In the genomic region with DNA sequence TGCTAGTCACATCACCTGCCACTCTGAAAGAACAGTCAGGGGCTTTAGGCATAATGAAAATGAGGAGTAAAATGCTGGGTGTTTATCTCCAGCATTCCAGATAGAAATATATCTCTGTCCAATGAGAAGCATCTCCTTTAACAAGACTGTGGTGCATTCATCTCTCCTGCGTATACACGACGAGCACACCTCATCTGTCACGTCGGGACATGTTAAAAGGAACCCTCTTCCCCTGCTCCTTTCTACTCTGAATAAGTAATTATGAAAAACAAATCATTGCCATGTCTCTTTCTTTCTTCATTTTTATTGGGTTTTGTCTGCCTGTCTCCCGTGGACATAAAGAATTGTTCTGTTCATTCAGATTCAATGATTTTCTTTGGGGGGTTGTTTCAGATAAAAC, we compare ENCODE assay signal across 1 cellular context.
TF ChIP-seq lines count a peak whose summit lies in the region.

No MANE protein-coding gene starts in this region.

TF ChIP-seq in IMR-90, 13 proteins besides CTCF, POLR2A, EP300 and RAD21:
- TF ChIP-seq, protein P1, sequence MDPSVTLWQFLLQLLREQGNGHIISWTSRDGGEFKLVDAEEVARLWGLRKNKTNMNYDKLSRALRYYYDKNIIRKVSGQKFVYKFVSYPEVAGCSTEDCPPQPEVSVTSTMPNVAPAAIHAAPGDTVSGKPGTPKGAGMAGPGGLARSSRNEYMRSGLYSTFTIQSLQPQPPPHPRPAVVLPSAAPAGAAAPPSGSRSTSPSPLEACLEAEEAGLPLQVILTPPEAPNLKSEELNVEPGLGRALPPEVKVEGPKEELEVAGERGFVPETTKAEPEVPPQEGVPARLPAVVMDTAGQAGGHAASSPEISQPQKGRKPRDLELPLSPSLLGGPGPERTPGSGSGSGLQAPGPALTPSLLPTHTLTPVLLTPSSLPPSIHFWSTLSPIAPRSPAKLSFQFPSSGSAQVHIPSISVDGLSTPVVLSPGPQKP (IDR thresholded peaks at IDR 0.05; ENCODE audit: borderline replicate concordance, low read depth, low read length), result no peak
- TF ChIP-seq RFX5 (IDR thresholded peaks at IDR 0.05; ENCODE audit: low read depth, low read length) (no peak), SMC3 (IDR thresholded peaks at IDR 0.05; ENCODE audit: low read depth, low read length) (no peak), MXI1 (IDR thresholded peaks at IDR 0.05; ENCODE audit: borderline replicate concordance, low read depth, low read length) (no peak), MAFK (IDR thresholded peaks at IDR 0.05; ENCODE audit: low read depth, low read length) (no peak), NFE2L2 (IDR thresholded peaks at IDR 0.05; ENCODE audit: low read depth, low read length) (no peak), CEBPB (IDR thresholded peaks at IDR 0.05; ENCODE audit: low read depth, low read length) (no peak), CHD1 (IDR thresholded peaks at IDR 0.05; ENCODE audit: low read depth, low read length) (no peak), RCOR1 (IDR thresholded peaks at IDR 0.05; ENCODE audit: insufficient replicate concordance, low read length) (no peak), BHLHE40 (IDR thresholded peaks at IDR 0.05; ENCODE audit: low read depth, low read length) (no peak), FOS (IDR thresholded peaks at IDR 0.05; ENCODE audit: low read depth, low read length) (no peak), MAZ (IDR thresholded peaks at IDR 0.05; ENCODE audit: borderline replicate concordance, low read depth, low read length) (no peak)
- TF ChIP-seq, protein P2, sequence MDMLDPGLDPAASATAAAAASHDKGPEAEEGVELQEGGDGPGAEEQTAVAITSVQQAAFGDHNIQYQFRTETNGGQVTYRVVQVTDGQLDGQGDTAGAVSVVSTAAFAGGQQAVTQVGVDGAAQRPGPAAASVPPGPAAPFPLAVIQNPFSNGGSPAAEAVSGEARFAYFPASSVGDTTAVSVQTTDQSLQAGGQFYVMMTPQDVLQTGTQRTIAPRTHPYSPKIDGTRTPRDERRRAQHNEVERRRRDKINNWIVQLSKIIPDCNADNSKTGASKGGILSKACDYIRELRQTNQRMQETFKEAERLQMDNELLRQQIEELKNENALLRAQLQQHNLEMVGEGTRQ (IDR thresholded peaks at IDR 0.05; ENCODE audit: low read depth, low read length), result no peak
